1 cellular context compared by ENCODE assay signal in genomic region chr10:12355384-12355783, GRCh38.
TF ChIP-seq lines count a peak whose summit lies in the region.

No MANE protein-coding gene starts in this region.

TF ChIP-seq in GM12878, 131 proteins besides CTCF, POLR2A, EP300 and RAD21:
- TF ChIP-seq ZBTB33 (IDR thresholded peaks at IDR 0.05) (0 out of 2 replicates have a peak, but pooled peaks have one; percentile 38), TBL1XR1 (IDR thresholded peaks at IDR 0.05; ENCODE audit: low read depth, low read length) (0 out of 2 replicates have a peak, but pooled peaks have one; percentile 43), FOXM1 (IDR thresholded peaks at IDR 0.05; ENCODE audit: low read depth, low read length) (peak; percentile 89), MEF2A (IDR thresholded peaks at IDR 0.05; ENCODE audit: insufficient read depth, low read depth, low read length) (peak; percentile 37; the same call in 1 of the 2 replicates), NFIC (IDR thresholded peaks at IDR 0.05; ENCODE audit: low read depth, low read length) (peak; percentile 78), POLR2AphosphoS2 (IDR thresholded peaks at IDR 0.05; ENCODE audit: low read depth, low read length) (no peak), PML (IDR thresholded peaks at IDR 0.05; ENCODE audit: low read length) (no peak), BCL3 (IDR thresholded peaks at IDR 0.05; ENCODE audit: borderline replicate concordance, insufficient read depth, low read depth, low read length, poor library complexity, severe bottlenecking) (peak; percentile 86), RUNX3 (IDR thresholded peaks at IDR 0.05; ENCODE audit: low read length) (peak; percentile 72), HDAC6 (IDR thresholded peaks at IDR 0.05; ENCODE audit: unreplicated experiment) (no peak), ASH2L (IDR thresholded peaks at IDR 0.05; ENCODE audit: borderline replicate concordance, low read depth) (no peak), MEF2B (IDR thresholded peaks at IDR 0.05; ENCODE audit: partially characterized antibody, poor library complexity, severe bottlenecking) (peak; percentile 47), MTA3 (IDR thresholded peaks at IDR 0.05; ENCODE audit: borderline replicate concordance, low read length) (no peak), CREM (IDR thresholded peaks at IDR 0.05; ENCODE audit: low read depth) (peak; percentile 52; the same call in 1 of the 2 replicates), BCL11A (IDR thresholded peaks at IDR 0.05; ENCODE audit: low read depth, low read length) (0 out of 2 replicates have a peak, but pooled peaks have one; percentile 9), GABPA (IDR thresholded peaks at IDR 0.05; ENCODE audit: low read depth) (0 out of 2 replicates have a peak, but pooled peaks have one; percentile 34), CBX5 (IDR thresholded peaks at IDR 0.05; ENCODE audit: low read depth) (no peak), JUNB (IDR thresholded peaks at IDR 0.05) (peak; percentile 50), KAT2A (conservative IDR thresholded peaks at IDR 0.05; ENCODE audit: control insufficient read depth, low read depth, low read length) (no peak), TAF1 (IDR thresholded peaks at IDR 0.05; ENCODE audit: borderline replicate concordance, low read depth, low read length) (no peak), ZBTB4 (CRISPR knock-in tag; IDR thresholded peaks at IDR 0.05) (no peak), ZBED1 (IDR thresholded peaks at IDR 0.05; ENCODE audit: borderline replicate concordance) (peak; percentile 71; the same call in 1 of the 2 replicates), ZZZ3 (IDR thresholded peaks at IDR 0.05; ENCODE audit: control insufficient read depth, insufficient read length, low read depth) (no peak), SMC3 (IDR thresholded peaks at IDR 0.05; ENCODE audit: borderline replicate concordance, low read length) (0 out of 2 replicates have a peak, but pooled peaks have one; percentile 9), KDM1A (IDR thresholded peaks at IDR 0.05; ENCODE audit: borderline replicate concordance) (no peak), ZNF384 (IDR thresholded peaks at IDR 0.05; ENCODE audit: borderline replicate concordance, low read depth, low read length) (no peak), ZSCAN29 (IDR thresholded peaks at IDR 0.05) (no peak), CHD4 (IDR thresholded peaks at IDR 0.05) (no peak), ATF2 (IDR thresholded peaks at IDR 0.05; ENCODE audit: low read length) (peak; percentile 78), PKNOX1 (IDR thresholded peaks at IDR 0.05) (no peak)
